ENCODE assay signal across 30 cellular contexts in genomic region chr12:6351622-6352021, GRCh38. TPM values are rescaled to one million over a fixed set of nuclear protein-coding genes. Genes with fewer than 3 reads are reported as not detected.
"Had no signal": no experiment of that assay in that cellular context is flagged by ENCODE, and none has a peak within 500 bp of the region (broad histone marks: within the 10 kb centered on the region; RNA-seq: fewer than 3 reads in every experiment).

No MANE protein-coding gene starts in this region.

- H3K36me3 ChIP-seq: esophagus muscularis mucosa, gastroesophageal sphincter, heart right ventricle, ovary, thoracic aorta, tibial nerve, upper lobe of right lung, uterus had no signal

- H3K4me1 ChIP-seq: foreskin keratinocyte had no signal

- H3K27me3 ChIP-seq: esophagus muscularis mucosa, foreskin keratinocyte, gastroesophageal sphincter, heart right ventricle, ovary, tibial nerve, upper lobe of right lung, uterus had no signal

- H3K27ac ChIP-seq: foreskin keratinocyte, ovary, upper lobe of right lung had no signal

- ATAC-seq: foreskin keratinocyte; gastroesophageal sphincter; naive thymus-derived CD8-positive, alpha-beta T cell; psoas muscle; right cardiac atrium had no signal

- H3K4me3 Mint-ChIP-seq: naive thymus-derived CD8-positive, alpha-beta T cell; nephron progenitor cell; stimulated activated naive B cell treated with anti-CD40 and anti-IgM and Interleukin-4, amounts not matched to agents 10 μg/mL and 1 μg/mL and 100 μg/mL, for 72 hours; stimulated activated naive CD8-positive, alpha-beta T cell treated with anti-CD3 and anti-CD28 coated beads, Interleukin-15, Interleukin-2, amounts not matched to agents 100 ng/mL and 50 ng/mL, for 24 hours had no signal

- H3K36me3 Mint-ChIP-seq: naive thymus-derived CD8-positive, alpha-beta T cell; stimulated activated naive B cell treated with anti-CD40 and anti-IgM and Interleukin-4, amounts not matched to agents 10 μg/mL and 1 μg/mL and 100 μg/mL, for 72 hours had no signal

- FAIRE-seq: endothelial cell of umbilical vein, islet of Langerhans had no signal

- DNase-seq: cerebellar nuclear complex; effector CD8-positive, alpha-beta T cell; foreskin keratinocyte; glutamatergic neuron; heart right ventricle; hippocampal formation; kidney glomerular epithelial cell; mesendoderm; naive thymus-derived CD8-positive, alpha-beta T cell; nephron progenitor cell; occipital lobe; ovary; posterior cingulate gyrus; psoas muscle; right cardiac atrium; stimulated activated CD4-positive, alpha-beta T cell treated with anti-CD3 and anti-CD28 coated beads, Interleukin-15, amount 100 ng/mL, for 24 hours; stimulated activated CD4-positive, alpha-beta T cell treated with anti-CD3 and anti-CD28 coated beads, Interleukin-2, amount 100 ng/mL, for 48 hours; stimulated activated naive B cell treated with anti-CD40 and anti-IgM and Interleukin-4, amounts not matched to agents 10 μg/mL and 1 μg/mL and 100 μg/mL, for 72 hours; upper lobe of right lung; uterus had no signal

- H3K9me3 Mint-ChIP-seq: naive thymus-derived CD8-positive, alpha-beta T cell; nephron progenitor cell; stimulated activated naive CD8-positive, alpha-beta T cell treated with anti-CD3 and anti-CD28 coated beads, Interleukin-15, Interleukin-2, amounts not matched to agents 100 ng/mL and 50 ng/mL, for 24 hours had no signal

- H3K27ac Mint-ChIP-seq: nephron progenitor cell; stimulated activated naive B cell treated with anti-CD40 and anti-IgM and Interleukin-4, amounts not matched to agents 10 μg/mL and 1 μg/mL and 100 μg/mL, for 72 hours; stimulated activated naive CD8-positive, alpha-beta T cell treated with anti-CD3 and anti-CD28 coated beads, Interleukin-15, Interleukin-2, amounts not matched to agents 100 ng/mL and 50 ng/mL, for 24 hours had no signal

- H3K4me3 ChIP-seq: esophagus muscularis mucosa, gastroesophageal sphincter, heart right ventricle, ovary, psoas muscle, skin epidermis, thoracic aorta, tibial nerve, upper lobe of right lung, uterus had no signal

- H3K9me3 ChIP-seq: esophagus muscularis mucosa, gastroesophageal sphincter, heart right ventricle, ovary, psoas muscle, thoracic aorta, tibial nerve, upper lobe of right lung, uterus had no signal

RNA-seq across cellular contexts. Expression of gene SCNN1A, which starts 23.7 kb away (rescaled TPM):
- total RNA-seq: occipital lobe had no signal

RNA-seq across cellular contexts. Expression of gene PLEKHG6, which starts 41.1 kb away (rescaled TPM):
- total RNA-seq: endothelial cell of umbilical vein; lung microvascular endothelial cell; myocyte; naive thymus-derived CD8-positive, alpha-beta T cell; occipital lobe; psoas muscle had no signal
